ENCODE assay signal across 12 cellular contexts in genomic region chr6:139943391-139943790, GRCh38.
DNase-seq lines count a peak whose midpoint lies in the region; ATAC-seq, FAIRE-seq and TF ChIP-seq lines count a peak whose summit lies in the region.
"Had no signal": no experiment of that assay in that cellular context is flagged by ENCODE, and none has a peak within 500 bp of the region (broad histone marks: within the 10 kb centered on the region; RNA-seq: fewer than 3 reads in every experiment).

No MANE protein-coding gene starts in this region.

- no peak for FAIRE-seq in HTR-8/SVneo (lab: Jason Lieb, UNC)

- TF ChIP-seq CTCF in kidney epithelial cell (IDR thresholded peaks at IDR 0.05; ENCODE audit: insufficient read depth, low read length, poor library complexity, severe bottlenecking), result no peak

- CTCF ChIA-PET in activated naive CD4-positive, alpha-beta T cell treated with anti-CD3 and anti-CD28 coated beads for 36 hours (lab: Charles Lee), result interaction anchor here (0.7 kb wide), 1 partner anchor 325 kb away, joined by 4 read pairs; no protein-coding TSS in a partner anchor

- no peaks in the 10 kb centered on the region for H3K36me3 Mint-ChIP-seq in activated naive CD4-positive, alpha-beta T cell treated with anti-CD3 and anti-CD28 coated beads for 36 hours (ENCODE audit: low read depth)
- H3K36me3 Mint-ChIP-seq: activated naive CD8-positive, alpha-beta T cell treated with anti-CD3 and anti-CD28 coated beads for 36 hours had no signal

- no peaks in the 10 kb centered on the region for H3K27me3 ChIP-seq in kidney epithelial cell (ENCODE audit: control insufficient read depth, insufficient read depth, low read length)
- H3K27me3 ChIP-seq: tibial nerve had no signal

- H3K4me3 ChIP-seq in kidney epithelial cell (ENCODE audit: low read depth, low read length), result no peak overlapping the region
- H3K4me3 ChIP-seq: tibial nerve had no signal

- no peaks in the 10 kb centered on the region for H3K36me3 ChIP-seq in kidney epithelial cell (ENCODE audit: control insufficient read depth, insufficient read depth, low read length)
- H3K36me3 ChIP-seq: tibial nerve, WERI-Rb-1 had no signal

- H3K27ac Mint-ChIP-seq in activated naive CD4-positive, alpha-beta T cell treated with anti-CD3 and anti-CD28 coated beads for 36 hours, result no peak overlapping the region
- H3K27ac Mint-ChIP-seq: activated naive CD8-positive, alpha-beta T cell treated with anti-CD3 and anti-CD28 coated beads for 36 hours had no signal

- intact Hi-C loops in activated naive CD4-positive, alpha-beta T cell treated with anti-CD3 and anti-CD28 coated beads for 36 hours (cut with micrococcal nuclease), result no loop called here

- in situ Hi-C loops in ACHN (cut with HindIII; ENCODE audit: low pct_ligation_motif_present, low pct_unique_long_range_greater_than_20kb, low sequenced_read_pairs), result no loop called here

- H3K9me3 Mint-ChIP-seq in activated naive CD4-positive, alpha-beta T cell treated with anti-CD3 and anti-CD28 coated beads for 36 hours, result no peaks in the 10 kb centered on the region
- H3K9me3 Mint-ChIP-seq: activated naive CD8-positive, alpha-beta T cell treated with anti-CD3 and anti-CD28 coated beads for 36 hours had no signal

- no peaks in the 10 kb centered on the region for H3K4me1 Mint-ChIP-seq in activated naive CD4-positive, alpha-beta T cell treated with anti-CD3 and anti-CD28 coated beads for 36 hours (ENCODE audit: low read depth)

- DNase-seq in ACHN (peak; percentile 82), HTR-8/SVneo (ENCODE audit: insufficient read length, low spot score) (peak; percentile 64), astrocyte of the hippocampus (ENCODE audit: low read depth, low spot score) (peak; percentile 91), kidney epithelial cell (ENCODE audit: low read depth) (peak; percentile 87)
- no peak for DNase-seq in stimulated activated CD4-positive, alpha-beta T cell treated with anti-CD3 and anti-CD28 coated beads, Interleukin-2, amount 100 ng/mL, for 24 hours
- DNase-seq in activated naive CD4-positive, alpha-beta T cell treated with anti-CD3 and anti-CD28 coated beads for 36 hours, result no peak
- DNase-seq: activated naive CD8-positive, alpha-beta T cell treated with anti-CD3 and anti-CD28 coated beads for 36 hours; NCI-H510A treated with DMSO at 0.1 percent for 48 hours; WERI-Rb-1 had no signal

- H3K4me3 Mint-ChIP-seq in activated naive CD4-positive, alpha-beta T cell treated with anti-CD3 and anti-CD28 coated beads for 36 hours, result no peak overlapping the region
- H3K4me3 Mint-ChIP-seq: activated naive CD8-positive, alpha-beta T cell treated with anti-CD3 and anti-CD28 coated beads for 36 hours had no signal

- ATAC-seq in GM18502 (IDR thresholded peaks at IDR 0.05; ENCODE audit: poor library complexity, unreplicated experiment) (no peak), GM21515 (IDR thresholded peaks at IDR 0.05; ENCODE audit: unreplicated experiment) (no peak)

- peaks cover 4% of the 10 kb centered on the region for H3K27me3 Mint-ChIP-seq in activated naive CD4-positive, alpha-beta T cell treated with anti-CD3 and anti-CD28 coated beads for 36 hours (ENCODE audit: low read depth)

Comparison
In these comparisons a context has a peak if more than half of its experiments do, and no peak if none do; other contexts are left out.
1. DNase-seq: peak in ACHN (single experiment), HTR-8/SVneo (single experiment), astrocyte of the hippocampus (single experiment) and kidney epithelial cell (single experiment); none in stimulated activated CD4-positive, alpha-beta T cell treated with anti-CD3 and anti-CD28 coated beads, Interleukin-2, amount 100 ng/mL, for 24 hours (0 of 2) and activated naive CD4-positive, alpha-beta T cell treated with anti-CD3 and anti-CD28 coated beads for 36 hours (single experiment).